ENCODE assay signal across 21 cellular contexts in genomic region chr19:39471756-39472536, GRCh38. TPM values are rescaled to one million over a fixed set of nuclear protein-coding genes. Genes with fewer than 3 reads are reported as not detected.
DNase-seq lines count a peak whose midpoint lies in the region; ATAC-seq and TF ChIP-seq lines count a peak whose summit lies in the region.
"Had no signal": no experiment of that assay in that cellular context is flagged by ENCODE, and none has a peak within 500 bp of the region (broad histone marks: within the 10 kb centered on the region; RNA-seq: fewer than 3 reads in every experiment).

No MANE protein-coding gene starts in this region.

- no peaks in the 10 kb centered on the region for H3K9me3 Mint-ChIP-seq in CD4-positive, alpha-beta T cell
- no peaks in the 10 kb centered on the region for H3K9me3 Mint-ChIP-seq in activated naive CD8-positive, alpha-beta T cell treated with anti-CD3 and anti-CD28 coated beads, Interleukin-2, amount 50 U/mL, for 24 hours
- H3K9me3 Mint-ChIP-seq in neural progenitor cell = no peaks in the 10 kb centered on the region
- H3K9me3 Mint-ChIP-seq: endodermal cell; nephron; T-helper 2 cell treated with Interferon-gamma antibody and Interleukin-4, amounts not matched to agents 5 μg/mL and 100 μg/mL, for 36 hours had no signal

- intact Hi-C loops in CD4-positive, alpha-beta T cell (cut with DNase I, micrococcal nuclease) = no loop called here

- H3K4me3 Mint-ChIP-seq in CD4-positive, alpha-beta T cell = no peak overlapping the region
- H3K4me3 Mint-ChIP-seq in activated naive CD8-positive, alpha-beta T cell treated with anti-CD3 and anti-CD28 coated beads, Interleukin-2, amount 50 U/mL, for 24 hours = no peak overlapping the region
- H3K4me3 Mint-ChIP-seq in neural progenitor cell = peak overlapping the region; percentile 52
- H3K4me3 Mint-ChIP-seq: endodermal cell; nephron; T-helper 2 cell treated with Interferon-gamma antibody and Interleukin-4, amounts not matched to agents 5 μg/mL and 100 μg/mL, for 36 hours had no signal

- no peaks in the 10 kb centered on the region for H3K9me3 ChIP-seq in CD4-positive, alpha-beta T cell (ENCODE audit: control insufficient read depth, low read length)
- H3K9me3 ChIP-seq in DND-41 (ENCODE audit: insufficient read depth, low read length, severe bottlenecking) (no peaks in the 10 kb centered on the region), neural progenitor cell (ENCODE audit: low read depth) (no peaks in the 10 kb centered on the region)
- H3K9me3 ChIP-seq: HAP-1, sigmoid colon, stomach had no signal

- peak overlapping the region; percentile 47 for H3K27ac Mint-ChIP-seq in CD4-positive, alpha-beta T cell
- H3K27ac Mint-ChIP-seq in activated naive CD8-positive, alpha-beta T cell treated with anti-CD3 and anti-CD28 coated beads, Interleukin-2, amount 50 U/mL, for 24 hours = peak overlapping the region; percentile 90
- H3K27ac Mint-ChIP-seq in neural progenitor cell = no peak overlapping the region
- H3K27ac Mint-ChIP-seq: endodermal cell; nephron; T-helper 2 cell treated with Interferon-gamma antibody and Interleukin-4, amounts not matched to agents 5 μg/mL and 100 μg/mL, for 36 hours had no signal

- H3K27me3 Mint-ChIP-seq in CD4-positive, alpha-beta T cell = no peaks in the 10 kb centered on the region
- no peaks in the 10 kb centered on the region for H3K27me3 Mint-ChIP-seq in activated naive CD8-positive, alpha-beta T cell treated with anti-CD3 and anti-CD28 coated beads, Interleukin-2, amount 50 U/mL, for 24 hours
- H3K27me3 Mint-ChIP-seq in neural progenitor cell (ENCODE audit: insufficient read depth, low read depth) = peaks cover 6% of the 10 kb centered on the region

- H3K79me2 ChIP-seq in DND-41 (ENCODE audit: insufficient read depth, low read length) (no peaks in the 10 kb centered on the region), neural progenitor cell (ENCODE audit: low read depth) (no peaks in the 10 kb centered on the region)

- H3K27ac ChIP-seq in CD4-positive, alpha-beta T cell (ENCODE audit: low read depth, low read length) = no peak overlapping the region
- H3K27ac ChIP-seq in DND-41 (ENCODE audit: low read length) (no peak overlapping the region), neural progenitor cell (no peak overlapping the region)
- H3K27ac ChIP-seq: sigmoid colon, stomach had no signal

- CTCF ChIA-PET in CD4-positive, alpha-beta T cell (lab: Charles Lee) = no interaction called here

- no peaks in the 10 kb centered on the region for H3F3A ChIP-seq in neural progenitor cell (ENCODE audit: low read depth)

- H4K20me1 ChIP-seq in DND-41 (ENCODE audit: insufficient read depth, low read length) (peaks cover 5% of the 10 kb centered on the region), neural progenitor cell (ENCODE audit: low read depth) (no peaks in the 10 kb centered on the region)

- ATAC-seq in CD4-positive, alpha-beta T cell (ENCODE audit: poor library complexity) = no peak
- ATAC-seq in DND-41 (ENCODE audit: insufficient read depth, low read depth) (no peak), HG02610 (IDR thresholded peaks at IDR 0.05; ENCODE audit: unreplicated experiment) (no peak)
- no peak for ATAC-seq in activated naive CD8-positive, alpha-beta T cell treated with anti-CD3 and anti-CD28 coated beads, Interleukin-2, amount 50 U/mL, for 24 hours

- POLR2A ChIA-PET in CD4-positive, alpha-beta T cell (lab: Charles Lee) = interaction anchor here (1.3 kb wide), 1 partner anchor 36 kb away, joined by 3 read pairs; the partner anchor contains the start of gene RPS16

- H2AFZ ChIP-seq in DND-41 (ENCODE audit: low read depth, low read length) (no peak overlapping the region), neural progenitor cell (replicated peaks) (no peak overlapping the region)

- H3K4me1 Mint-ChIP-seq in CD4-positive, alpha-beta T cell (ENCODE audit: low read depth) = no peaks in the 10 kb centered on the region
- peaks cover 33% of the 10 kb centered on the region for H3K4me1 Mint-ChIP-seq in activated naive CD8-positive, alpha-beta T cell treated with anti-CD3 and anti-CD28 coated beads, Interleukin-2, amount 50 U/mL, for 24 hours
- no peaks in the 10 kb centered on the region for H3K4me1 Mint-ChIP-seq in neural progenitor cell
- H3K4me1 Mint-ChIP-seq: endodermal cell, nephron had no signal

- peaks cover 90% of the 10 kb centered on the region for H3K36me3 Mint-ChIP-seq in CD4-positive, alpha-beta T cell (ENCODE audit: low read depth)
- peaks cover 60% of the 10 kb centered on the region for H3K36me3 Mint-ChIP-seq in activated naive CD8-positive, alpha-beta T cell treated with anti-CD3 and anti-CD28 coated beads, Interleukin-2, amount 50 U/mL, for 24 hours (ENCODE audit: low read depth)
- peaks cover 41% of the 10 kb centered on the region for H3K36me3 Mint-ChIP-seq in neural progenitor cell

- H3K27me3 ChIP-seq in CD4-positive, alpha-beta T cell (ENCODE audit: control insufficient read depth, insufficient read depth, low read length) = no peaks in the 10 kb centered on the region
- H3K27me3 ChIP-seq in DND-41 (ENCODE audit: insufficient read depth, low read length, poor library complexity) = no peaks in the 10 kb centered on the region
- no peaks in the 10 kb centered on the region for H3K27me3 ChIP-seq in neural progenitor cell
- H3K27me3 ChIP-seq: sigmoid colon, stomach had no signal

- TF ChIP-seq CTCF in CD4-positive, alpha-beta T cell (IDR thresholded peaks at IDR 0.05) = no peak
- TF ChIP-seq CTCF in DND-41 (IDR thresholded peaks at IDR 0.05; ENCODE audit: borderline replicate concordance, extremely low read depth, low read length, poor library complexity, severe bottlenecking) (no peak), neural progenitor cell (IDR thresholded peaks at IDR 0.05) (no peak)

- H3K36me3 ChIP-seq in DND-41 (ENCODE audit: insufficient read depth, low read length) (peaks cover 92% of the 10 kb centered on the region), neural progenitor cell (no peaks in the 10 kb centered on the region)

- no peak for DNase-seq in CD4-positive, alpha-beta T cell
- DNase-seq in DND-41 (peak; percentile 25), neural progenitor cell (ENCODE audit: low spot score) (no peak), middle frontal gyrus (ENCODE audit: extremely low spot score, low spot score) (no peak), activated gamma-delta T cell (lab: John Stamatoyannopoulos, UW) (no peak)
- DNase-seq in activated naive CD8-positive, alpha-beta T cell treated with anti-CD3 and anti-CD28 coated beads, Interleukin-2, amount 50 U/mL, for 24 hours = peak; percentile 35
- DNase-seq: activated naive CD4-positive, alpha-beta T cell treated with Interleukin-2 at 50 U/mL for 16 hours; AML-193; endodermal cell; Karpas-422; mesenchymal stem cell; NCI-H524; sigmoid colon; stomach; trophoblast cell had no signal

- H3K9ac ChIP-seq in DND-41 (ENCODE audit: low read depth, low read length) = no peak overlapping the region
- no peak overlapping the region for H3K9ac ChIP-seq in neural progenitor cell

- no peaks in the 10 kb centered on the region for H3K4me1 ChIP-seq in DND-41 (ENCODE audit: insufficient read depth, low read length)
- H3K4me1 ChIP-seq in neural progenitor cell = no peaks in the 10 kb centered on the region
- H3K4me1 ChIP-seq: HAP-1, sigmoid colon had no signal

- no peak overlapping the region for H3K4me2 ChIP-seq in DND-41 (ENCODE audit: insufficient read depth, low read length)
- H3K4me2 ChIP-seq in neural progenitor cell = no peak overlapping the region

- no peak overlapping the region for H3K4me3 ChIP-seq in DND-41 (ENCODE audit: low read depth in 1 of 2, low read length in 2 of 2)
- no peak overlapping the region for H3K4me3 ChIP-seq in neural progenitor cell
- H3K4me3 ChIP-seq: HAP-1, sigmoid colon, stomach had no signal

RNA-seq across cellular contexts. Expression of gene TIMM50, which starts 8.7 kb away (rescaled TPM):
- total RNA-seq in CD4-positive, alpha-beta T cell = 10 to 100 TPM; 38.3 to 43.4 TPM
- 39.9 and 79.3 TPM in 2 replicates for total RNA-seq in neural progenitor cell (ENCODE audit: low replicate concordance)

RNA-seq across cellular contexts. Expression of gene SUPT5H, which starts 26.6 kb away (rescaled TPM):
- total RNA-seq in CD4-positive, alpha-beta T cell = 100 to 1,000 TPM; 322 to 333 TPM
- total RNA-seq in neural progenitor cell (ENCODE audit: low replicate concordance) = 48.5 and 84.3 TPM in 2 replicates

RNA-seq across cellular contexts. Expression of gene DLL3, which starts 26.8 kb away (rescaled TPM):
- not detected for total RNA-seq in CD4-positive, alpha-beta T cell
- 0.37 and 2.8 TPM in 2 replicates for total RNA-seq in neural progenitor cell (ENCODE audit: low replicate concordance)
- total RNA-seq: stomach had no signal

RNA-seq across cellular contexts. Expression of gene RPS16, which starts 36.2 kb away (rescaled TPM):
- 1,000 to 10,000 TPM; 4,625 to 4,839 TPM for total RNA-seq in CD4-positive, alpha-beta T cell
- 94.8 and 268 TPM in 2 replicates for total RNA-seq in neural progenitor cell (ENCODE audit: low replicate concordance)

RNA-seq across cellular contexts. Expression of gene SELENOV, which starts 43.0 kb away (rescaled TPM):
- total RNA-seq in CD4-positive, alpha-beta T cell = not detected
- 0.73 and 6.2 TPM in 2 replicates for total RNA-seq in neural progenitor cell (ENCODE audit: low replicate concordance)
- total RNA-seq: glomerular endothelial cell, HT-29, sigmoid colon, stomach had no signal

Comparison
In these comparisons a context has a peak if more than half of its experiments do, and no peak if none do; other contexts are left out.
1. DNase-seq: peak in DND-41 (single experiment) and activated naive CD8-positive, alpha-beta T cell treated with anti-CD3 and anti-CD28 coated beads, Interleukin-2, amount 50 U/mL, for 24 hours (single experiment); none in CD4-positive, alpha-beta T cell (0 of 10), neural progenitor cell (single experiment), middle frontal gyrus (single experiment) and activated gamma-delta T cell (single experiment).